16 cellular contexts compared by ENCODE assay signal in the genomic region with DNA sequence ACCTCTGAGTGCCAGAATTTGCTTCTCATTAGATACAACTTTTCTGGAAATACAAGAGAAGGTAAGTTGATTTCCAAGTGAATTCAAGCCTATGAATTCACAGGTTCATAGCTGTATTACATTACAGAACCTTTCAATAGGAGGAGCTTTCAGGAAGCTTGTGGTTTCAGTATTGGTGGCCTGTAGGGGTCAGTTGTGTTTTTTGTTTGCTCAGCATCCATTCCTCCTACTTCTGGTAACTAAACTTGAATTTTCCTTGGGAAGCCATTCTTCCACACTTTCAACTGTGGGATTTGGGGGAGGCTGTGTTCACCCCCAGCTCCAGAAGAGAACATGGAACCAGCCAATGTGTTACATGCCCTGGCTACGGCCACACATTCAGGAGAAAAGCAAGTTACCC. TPM values are rescaled to one million over a fixed set of nuclear protein-coding genes. Genes with fewer than 3 reads are reported as not detected.
DNase-seq lines count a peak whose midpoint lies in the region; ATAC-seq, FAIRE-seq and TF ChIP-seq lines count a peak whose summit lies in the region.
"Had no signal": no experiment of that assay in that cellular context is flagged by ENCODE, and none has a peak within 500 bp of the region (broad histone marks: within the 10 kb centered on the region; RNA-seq: fewer than 3 reads in every experiment).

No MANE protein-coding gene starts in this region.

- CTCF ChIA-PET in HepG2 (lab: Yijun Ruan, JAX; ENCODE audit: low intra/inter-chr PET ratio, low total read pairs) = no interaction called here
- CTCF ChIA-PET in CD8-positive, alpha-beta T cell (lab: Charles Lee) = interaction anchor here (1.1 kb wide), 1 partner anchor 96 kb away, joined by 5 read pairs; no protein-coding TSS in a partner anchor

- no peak overlapping the region for H3K4me3 ChIP-seq in GM12864 (ENCODE audit: low read depth, low read length)
- H3K4me3 ChIP-seq in adipocyte (ENCODE audit: low read length) = no peak overlapping the region
- no peak overlapping the region for H3K4me3 ChIP-seq in HepG2 (replicated peaks in 1 of 3; ENCODE audit: insufficient read depth in 1 of 3, low read depth in 2 of 3, low read length in 3 of 3)
- H3K4me3 ChIP-seq in CD8-positive, alpha-beta T cell (ENCODE audit: low read depth, low read length) = no peak overlapping the region
- H3K4me3 ChIP-seq: spleen, tibial artery had no signal

- H3K79me2 ChIP-seq in HepG2 (ENCODE audit: insufficient read depth, low read length) = no peaks in the 10 kb centered on the region

- no TSS peak for BruUV-seq in HepG2 (replicated peaks; lab: Mats Ljungman, UMichigan)

- TF ChIP-seq CTCF in GM12864 (IDR thresholded peaks at IDR 0.05; ENCODE audit: low read depth, low read length, missing control alignments) (peak; percentile 5), HepG2 (CRISPR knock-in tag; IDR thresholded peaks at IDR 0.05) (peak; percentile 50)
- no peak for TF ChIP-seq CTCF in CD8-positive, alpha-beta T cell (IDR thresholded peaks at IDR 0.05)

- no peaks in the 10 kb centered on the region for H3K9me3 Mint-ChIP-seq in CD8-positive, alpha-beta T cell
- H3K9me3 Mint-ChIP-seq: central memory CD8-positive, alpha-beta T cell; neural crest cell had no signal

- peaks cover 5% of the 10 kb centered on the region for H3K4me1 Mint-ChIP-seq in CD8-positive, alpha-beta T cell (ENCODE audit: low read depth)

- POLR2A ChIA-PET in HepG2 (lab: Yijun Ruan, JAX) = interaction anchor here (0.7 kb wide), 1 partner anchor 12 kb away, joined by 4 read pairs; no protein-coding TSS in a partner anchor
- POLR2A ChIA-PET in CD8-positive, alpha-beta T cell (lab: Charles Lee) = no interaction called here

- no peak overlapping the region for H3K27ac ChIP-seq in HepG2 (ENCODE audit: extremely low read length, insufficient read depth, low read length)
- no peak overlapping the region for H3K27ac ChIP-seq in CD8-positive, alpha-beta T cell (ENCODE audit: low read depth, low read length)
- H3K27ac ChIP-seq: spleen, tibial artery had no signal

- no peak overlapping the region for H3K4me3 Mint-ChIP-seq in CD8-positive, alpha-beta T cell
- H3K4me3 Mint-ChIP-seq: central memory CD8-positive, alpha-beta T cell; neural crest cell had no signal

- H3K27me3 Mint-ChIP-seq in CD8-positive, alpha-beta T cell (ENCODE audit: low read depth) = no peaks in the 10 kb centered on the region
- H3K27me3 Mint-ChIP-seq: central memory CD8-positive, alpha-beta T cell had no signal

- WGBS in HepG2 (ENCODE audit: low lambda C conversion rate) = 100% methylated on average over 1 of the region's 1 CpG

- H3K27ac Mint-ChIP-seq in CD8-positive, alpha-beta T cell = no peak overlapping the region

- no peak overlapping the region for H3K4me2 ChIP-seq in HepG2 (ENCODE audit: low read depth, low read length)

- H3K4me1 ChIP-seq in adipocyte (ENCODE audit: control insufficient read depth, insufficient read depth, low read length) (peaks cover 15% of the 10 kb centered on the region), HepG2 (ENCODE audit: insufficient read depth, low read length) (peaks cover 47% of the 10 kb centered on the region)
- H3K4me1 ChIP-seq in CD8-positive, alpha-beta T cell (ENCODE audit: insufficient read depth, low read length) = peaks cover under 1% of the 10 kb centered on the region

- no peaks in the 10 kb centered on the region for H4K20me1 ChIP-seq in HepG2 (ENCODE audit: insufficient read depth, low read length)

- DNase-seq in GM12864 (ENCODE audit: low read depth) (no peak), HTR-8/SVneo (ENCODE audit: insufficient read length, low spot score) (peak; percentile 21), adipocyte (ENCODE audit: low read depth) (peak; percentile 24), HepG2 (ENCODE audit: low spot score) (no peak), D341Med (ENCODE audit: low spot score) (no peak), NK-92 (lab: John Stamatoyannopoulos, UW; ENCODE audit: unreplicated experiment) (no peak)
- DNase-seq in CD8-positive, alpha-beta T cell = no peak
- DNase-seq in activated CD4-positive, alpha-beta T cell treated with anti-CD3 and anti-CD28 coated beads, Interleukin-2, amount 50 U/mL, for 1 hour = no peak
- DNase-seq: activated CD4-positive, alpha-beta T cell treated with anti-CD3 and anti-CD28 coated beads, Interleukin-2, amount 50 U/mL, for 4 hours; activated gamma-delta T cell treated with Interleukin-2 at 50 U/mL for 16 hours; NCI-H1092; spleen; T-helper 1 cell had no signal

- no peak for FAIRE-seq in HTR-8/SVneo (lab: Jason Lieb, UNC)
- no peak for FAIRE-seq in HepG2 (lab: Jason Lieb, UNC)

- H3K36me3 Mint-ChIP-seq in CD8-positive, alpha-beta T cell = peaks cover 2% of the 10 kb centered on the region

- H2AFZ ChIP-seq in HepG2 (ENCODE audit: low read length) = no peak overlapping the region

- H3K9me3 ChIP-seq in adipocyte (ENCODE audit: control insufficient read depth, low read length) = no peaks in the 10 kb centered on the region
- H3K9me3 ChIP-seq in HepG2 (ENCODE audit: low read length) = no peaks in the 10 kb centered on the region
- H3K9me3 ChIP-seq in CD8-positive, alpha-beta T cell (ENCODE audit: low read length) = no peaks in the 10 kb centered on the region
- H3K9me3 ChIP-seq: spleen, tibial artery had no signal

- TF ChIP-seq RAD21 in HepG2 (CRISPR knock-in tag; IDR thresholded peaks at IDR 0.05) = no peak

- intact Hi-C loops in HepG2 (cut with micrococcal nuclease; ENCODE audit: unreplicated experiment) = no loop called here
- intact Hi-C loops in CD8-positive, alpha-beta T cell (cut with DNase I, micrococcal nuclease) = no loop called here

- no peaks in the 10 kb centered on the region for H3K36me3 ChIP-seq in adipocyte (ENCODE audit: control insufficient read depth, insufficient read depth, low read length, severe bottlenecking)
- no peaks in the 10 kb centered on the region for H3K36me3 ChIP-seq in HepG2 (replicated peaks in 1 of 2; ENCODE audit: control insufficient read depth in 1 of 2, insufficient read depth in 2 of 2, low read length in 2 of 2)
- no peaks in the 10 kb centered on the region for H3K36me3 ChIP-seq in CD8-positive, alpha-beta T cell (ENCODE audit: insufficient read depth, low read length)
- H3K36me3 ChIP-seq: spleen, tibial artery had no signal

- H3K9ac ChIP-seq in adipocyte (ENCODE audit: low read length) = no peak overlapping the region
- no peak overlapping the region for H3K9ac ChIP-seq in HepG2 (ENCODE audit: insufficient read depth, low read depth, low read length)

- in situ Hi-C loops in HepG2 (cut with HindIII; ENCODE audit: extremely low pct_ligation_motif_present, low pct_unique_long_range_greater_than_20kb) = no loop called here

- H3K27me3 ChIP-seq in adipocyte (replicated peaks; ENCODE audit: control insufficient read depth, insufficient read depth, low read length) = no peaks in the 10 kb centered on the region
- H3K27me3 ChIP-seq in HepG2 (ENCODE audit: control insufficient read depth in 1 of 2, insufficient read depth in 2 of 2, low read length in 2 of 2) = no peaks in the 10 kb centered on the region
- no peaks in the 10 kb centered on the region for H3K27me3 ChIP-seq in CD8-positive, alpha-beta T cell (ENCODE audit: insufficient read depth, low read length)
- H3K27me3 ChIP-seq: spleen, tibial artery had no signal

- TF ChIP-seq EP300 in HepG2 (IDR thresholded peaks at IDR 0.05; ENCODE audit: low read depth in 2 of 2, low read length in 2 of 2) (no peak), HepG2 (CRISPR knock-in tag; IDR thresholded peaks at IDR 0.05; ENCODE audit: borderline replicate concordance) (no peak)

- peak; percentile 51; the same call in 2 of the 3 replicates for ATAC-seq in HepG2
- no peak for ATAC-seq in CD8-positive, alpha-beta T cell

- TF ChIP-seq POLR2A in HepG2 (IDR thresholded peaks at IDR 0.05; ENCODE audit: insufficient read depth in 1 of 2, low read depth in 2 of 2, low read length in 2 of 2) = no peak

RNA-seq across cellular contexts. Expression of gene CYSTM1, which starts 5.6 kb away (rescaled TPM):
- total RNA-seq in HepG2 (2016; rRNA removed; fragmentation: Illumina TruSeq; extraction: Trizol) = 40.0 and 52.7 TPM in 2 replicates
- 16.3 and 21.9 TPM in 2 replicates for total RNA-seq in HepG2 (2016; cell fraction: cytosol; rRNA removed; fragmentation: Illumina TruSeq; extraction: Trizol; ENCODE audit: low read depth)
- 37.6 and 58.4 TPM in 2 replicates for total RNA-seq in HepG2 (2016; cell fraction: insoluble cytoplasmic fraction; rRNA removed; fragmentation: Illumina TruSeq; extraction: Trizol)
- total RNA-seq in HepG2 (2016; cell fraction: membrane; rRNA removed; fragmentation: Illumina TruSeq; extraction: Trizol) = 15.0 and 21.9 TPM in 2 replicates
- total RNA-seq in HepG2 (2016; cell fraction: nucleus; rRNA removed; fragmentation: Illumina TruSeq; extraction: Trizol) = 17.2 and 20.7 TPM in 2 replicates
- 73.4 and 85.0 TPM in 2 replicates for polyA plus RNA-seq in HepG2 (2011; rRNA removed)
- polyA plus RNA-seq in HepG2 (2011; cell fraction: cytosol; rRNA removed) = 80.7 and 95.8 TPM in 2 replicates
- polyA plus RNA-seq in HepG2 (2011; cell fraction: nucleus; rRNA removed) = 17.5 and 23.1 TPM in 2 replicates
- polyA plus RNA-seq in HepG2 (2012) = 32.8 and 35.3 TPM in 2 replicates
- 23.1 and 29.4 TPM in 2 replicates for polyA plus RNA-seq in HepG2 (2016; cell fraction: cytosol; fragmentation: Illumina TruSeq; extraction: Trizol; ENCODE audit: low read depth)
- 83.1 and 90.8 TPM in 2 replicates for polyA plus RNA-seq in HepG2 (2016; cell fraction: insoluble cytoplasmic fraction; fragmentation: Illumina TruSeq; extraction: Trizol; ENCODE audit: low read depth)
- polyA plus RNA-seq in HepG2 (2016; cell fraction: membrane; fragmentation: Illumina TruSeq; extraction: Trizol; ENCODE audit: low read depth) = 20.1 and 22.6 TPM in 2 replicates
- polyA plus RNA-seq in HepG2 (2016; cell fraction: nucleus; fragmentation: Illumina TruSeq; extraction: Trizol; ENCODE audit: insufficient read depth, low read depth) = 32.0 and 35.2 TPM in 2 replicates
- 67.0 and 122 TPM in 2 replicates for polyA minus RNA-seq in HepG2 (2011; rRNA and poly(A)+ RNA removed; ENCODE audit: low replicate concordance)
- polyA minus RNA-seq in HepG2 (2011; cell fraction: cytosol; rRNA and poly(A)+ RNA removed) = 18.4 and 25.9 TPM in 2 replicates
- polyA minus RNA-seq in HepG2 (2011; cell fraction: nucleus; rRNA and poly(A)+ RNA removed) = 12.2 and 14.5 TPM in 2 replicates
- total RNA-seq in CD8-positive, alpha-beta T cell = 1 to 10 TPM; 8.1 to 8.6 TPM

RNA-seq across cellular contexts. Expression of gene IGIP, which starts 43.7 kb away (rescaled TPM):
- total RNA-seq in HepG2 (2016; rRNA removed; fragmentation: Illumina TruSeq; extraction: Trizol) = 2.1 and 2.4 TPM in 2 replicates
- 0.09 and 0.10 TPM in 2 replicates for total RNA-seq in HepG2 (2016; cell fraction: cytosol; rRNA removed; fragmentation: Illumina TruSeq; extraction: Trizol; ENCODE audit: low read depth)
- total RNA-seq in HepG2 (2016; cell fraction: insoluble cytoplasmic fraction; rRNA removed; fragmentation: Illumina TruSeq; extraction: Trizol) = 1.8 and 2.2 TPM in 2 replicates
- 0.34 and 0.59 TPM in 2 replicates for total RNA-seq in HepG2 (2016; cell fraction: membrane; rRNA removed; fragmentation: Illumina TruSeq; extraction: Trizol)
- 8.3 and 8.9 TPM in 2 replicates for total RNA-seq in HepG2 (2016; cell fraction: nucleus; rRNA removed; fragmentation: Illumina TruSeq; extraction: Trizol)
- 1.4 and 1.7 TPM in 2 replicates for polyA plus RNA-seq in HepG2 (2011; rRNA removed)
- polyA plus RNA-seq in HepG2 (2011; cell fraction: cytosol; rRNA removed) = 0.51 and 0.97 TPM in 2 replicates
- polyA plus RNA-seq in HepG2 (2011; cell fraction: nucleus; rRNA removed) = 3.2 and 4.1 TPM in 2 replicates
- 3.6 TPM in 2 replicates for polyA plus RNA-seq in HepG2 (2012)
- polyA plus RNA-seq in HepG2 (2016; cell fraction: cytosol; fragmentation: Illumina TruSeq; extraction: Trizol; ENCODE audit: low read depth) = 0.14 TPM in 1 of 2 replicates, not detected in the other
- 1.4 and 1.5 TPM in 2 replicates for polyA plus RNA-seq in HepG2 (2016; cell fraction: insoluble cytoplasmic fraction; fragmentation: Illumina TruSeq; extraction: Trizol; ENCODE audit: low read depth)
- 0.10 and 0.17 TPM in 2 replicates for polyA plus RNA-seq in HepG2 (2016; cell fraction: membrane; fragmentation: Illumina TruSeq; extraction: Trizol; ENCODE audit: low read depth)
- 4.7 and 5.2 TPM in 2 replicates for polyA plus RNA-seq in HepG2 (2016; cell fraction: nucleus; fragmentation: Illumina TruSeq; extraction: Trizol; ENCODE audit: insufficient read depth, low read depth)
- 1.4 and 1.8 TPM in 2 replicates for polyA minus RNA-seq in HepG2 (2011; rRNA and poly(A)+ RNA removed; ENCODE audit: low replicate concordance)
- 1.4 and 1.7 TPM in 2 replicates for polyA minus RNA-seq in HepG2 (2011; cell fraction: cytosol; rRNA and poly(A)+ RNA removed)
- polyA minus RNA-seq in HepG2 (2011; cell fraction: nucleus; rRNA and poly(A)+ RNA removed) = 11.8 and 12.3 TPM in 2 replicates
- total RNA-seq in CD8-positive, alpha-beta T cell = under 1 TPM; 0.78 to 0.81 TPM

RNA-seq across cellular contexts. Expression of gene PURA, which starts 55.5 kb away (rescaled TPM):
- 5.0 and 6.8 TPM in 2 replicates for total RNA-seq in HepG2 (2016; rRNA removed; fragmentation: Illumina TruSeq; extraction: Trizol)
- 0.30 and 0.97 TPM in 2 replicates for total RNA-seq in HepG2 (2016; cell fraction: cytosol; rRNA removed; fragmentation: Illumina TruSeq; extraction: Trizol; ENCODE audit: low read depth)
- total RNA-seq in HepG2 (2016; cell fraction: insoluble cytoplasmic fraction; rRNA removed; fragmentation: Illumina TruSeq; extraction: Trizol) = 4.7 and 5.6 TPM in 2 replicates
- total RNA-seq in HepG2 (2016; cell fraction: membrane; rRNA removed; fragmentation: Illumina TruSeq; extraction: Trizol) = 2.4 and 2.5 TPM in 2 replicates
- total RNA-seq in HepG2 (2016; cell fraction: nucleus; rRNA removed; fragmentation: Illumina TruSeq; extraction: Trizol) = 12.4 and 12.9 TPM in 2 replicates
- polyA plus RNA-seq in HepG2 (2011; rRNA removed) = 1.9 and 2.0 TPM in 2 replicates
- polyA plus RNA-seq in HepG2 (2011; cell fraction: cytosol; rRNA removed) = 1.0 and 1.4 TPM in 2 replicates
- polyA plus RNA-seq in HepG2 (2011; cell fraction: nucleus; rRNA removed) = 2.3 and 2.9 TPM in 2 replicates
- polyA plus RNA-seq in HepG2 (2012) = 4.9 and 5.4 TPM in 2 replicates
- polyA plus RNA-seq in HepG2 (2016; cell fraction: cytosol; fragmentation: Illumina TruSeq; extraction: Trizol; ENCODE audit: low read depth) = 0.85 and 1.1 TPM in 2 replicates
- 5.5 and 6.1 TPM in 2 replicates for polyA plus RNA-seq in HepG2 (2016; cell fraction: insoluble cytoplasmic fraction; fragmentation: Illumina TruSeq; extraction: Trizol; ENCODE audit: low read depth)
- 1.4 and 1.9 TPM in 2 replicates for polyA plus RNA-seq in HepG2 (2016; cell fraction: membrane; fragmentation: Illumina TruSeq; extraction: Trizol; ENCODE audit: low read depth)
- 6.2 and 7.4 TPM in 2 replicates for polyA plus RNA-seq in HepG2 (2016; cell fraction: nucleus; fragmentation: Illumina TruSeq; extraction: Trizol; ENCODE audit: insufficient read depth, low read depth)
- 2.9 and 3.8 TPM in 2 replicates for polyA minus RNA-seq in HepG2 (2011; rRNA and poly(A)+ RNA removed; ENCODE audit: low replicate concordance)
- polyA minus RNA-seq in HepG2 (2011; cell fraction: cytosol; rRNA and poly(A)+ RNA removed) = 5.7 and 6.0 TPM in 2 replicates
- polyA minus RNA-seq in HepG2 (2011; cell fraction: nucleus; rRNA and poly(A)+ RNA removed) = 26.4 and 31.0 TPM in 2 replicates
- total RNA-seq in CD8-positive, alpha-beta T cell = 1 to 10 TPM; 4.0 to 4.3 TPM

Comparison
In these comparisons a context has a peak if more than half of its experiments do, and no peak if none do; other contexts are left out.
1. DNase-seq: peak in HTR-8/SVneo (single experiment) and adipocyte (single experiment); none in GM12864 (single experiment), HepG2 (single experiment), D341Med (single experiment), NK-92 (single experiment), CD8-positive, alpha-beta T cell (0 of 7) and activated CD4-positive, alpha-beta T cell treated with anti-CD3 and anti-CD28 coated beads, Interleukin-2, amount 50 U/mL, for 1 hour (single experiment).